8 cellular contexts compared by ENCODE assay signal in genomic region chr13:32381539-32381938, GRCh38. TPM values are rescaled to one million over a fixed set of nuclear protein-coding genes. Genes with fewer than 3 reads are reported as not detected.
A peak's percentile ranks its signal among the peaks of the same experiment; 100 is the strongest.
DNase-seq lines count a peak whose midpoint lies in the region; ATAC-seq and TF ChIP-seq lines count a peak whose summit lies in the region.

No MANE protein-coding gene starts in this region.

- H4K8ac ChIP-seq in neuronal stem cell (ENCODE audit: low read depth, low read length): no peak overlapping the region

- no peak overlapping the region for H3K9ac ChIP-seq in neuronal stem cell (ENCODE audit: low read depth, low read length, poor library complexity)

- no peak overlapping the region for H4K91ac ChIP-seq in neuronal stem cell (ENCODE audit: low read depth, low read length, poor library complexity)

- no peak overlapping the region for H2BK5ac ChIP-seq in neuronal stem cell (ENCODE audit: low read length)

- H3K27ac Mint-ChIP-seq in activated naive CD8-positive, alpha-beta T cell treated with anti-CD3 and anti-CD28 coated beads, Interleukin-2, amount 10 ng/mL, durations not matched to agents 7 days and 5 days: no peak overlapping the region
- H3K27ac Mint-ChIP-seq in activated naive CD8-positive, alpha-beta T cell treated with anti-CD3 and anti-CD28 coated beads, Interleukin-2, amount 50 U/mL, for 24 hours: no peak overlapping the region

- H3K27me3 ChIP-seq in Peyer's patch (no peaks in the 10 kb centered on the region), neuronal stem cell (ENCODE audit: control insufficient read depth in 3 of 3, insufficient read depth in 3 of 3, low read depth in 1 of 3, low read length in 3 of 3) (no peaks in the 10 kb centered on the region)

- H3K14ac ChIP-seq in neuronal stem cell (ENCODE audit: low read length): no peak overlapping the region

- no peak overlapping the region for H2AK5ac ChIP-seq in neuronal stem cell (ENCODE audit: low read depth, low read length)

- H3K4me1 ChIP-seq in Peyer's patch (no peaks in the 10 kb centered on the region), neuronal stem cell (ENCODE audit: control insufficient read depth in 2 of 2, insufficient read depth in 1 of 2, low read depth in 1 of 2, low read length in 2 of 2) (no peaks in the 10 kb centered on the region)

- H2AFZ ChIP-seq in neuronal stem cell (ENCODE audit: low read length): peak overlapping the region; percentile 8

- H3K36me3 ChIP-seq in Peyer's patch: no peaks in the 10 kb centered on the region
- peaks cover 17 to 96% of the 10 kb centered on the region in 2 donors for H3K36me3 ChIP-seq in neuronal stem cell (replicated peaks in 1 of 2; ENCODE audit: control insufficient read depth in 2 of 2, insufficient read depth in 2 of 2, low read length in 2 of 2)

- ATAC-seq in activated naive CD8-positive, alpha-beta T cell treated with anti-CD3 and anti-CD28 coated beads, Interleukin-2, amount 10 ng/mL, durations not matched to agents 7 days and 5 days (ENCODE audit: low read depth): peak; percentile 72
- ATAC-seq in activated naive CD8-positive, alpha-beta T cell treated with anti-CD3 and anti-CD28 coated beads, Interleukin-2, amount 50 U/mL, for 24 hours: no peak
- no peak for ATAC-seq in HG03039 (IDR thresholded peaks at IDR 0.05; ENCODE audit: unreplicated experiment)

- no peak overlapping the region for H3K4me2 ChIP-seq in neuronal stem cell (ENCODE audit: insufficient read depth, low read length, poor library complexity, severe bottlenecking)

- H3K4ac ChIP-seq in neuronal stem cell (ENCODE audit: low read length): no peak overlapping the region

- H3K9me3 ChIP-seq in Peyer's patch (no peaks in the 10 kb centered on the region), neuronal stem cell (replicated peaks in 1 of 2; ENCODE audit: control insufficient read depth in 2 of 2, insufficient read depth in 1 of 2, low read depth in 1 of 2, low read length in 2 of 2) (no peaks in the 10 kb centered on the region)

- WGBS in neuronal stem cell (ENCODE audit: extremely low coverage in 2 of 2, insufficient read length in 2 of 2, insufficient replicate concordance in 1 of 2), 2 donors: no CpG with 5 or more reads among the region's 3 CpGs

- no peak for TF ChIP-seq POLR2A in Peyer's patch (IDR thresholded peaks at IDR 0.05)

- H3K23ac ChIP-seq in neuronal stem cell (ENCODE audit: low read depth, low read length, poor library complexity): no peak overlapping the region

- H2BK15ac ChIP-seq in neuronal stem cell (ENCODE audit: low read length): no peak overlapping the region

- H3K79me1 ChIP-seq in neuronal stem cell (ENCODE audit: low read depth, low read length): no peaks in the 10 kb centered on the region

- H3K27me3 Mint-ChIP-seq in activated naive CD8-positive, alpha-beta T cell treated with anti-CD3 and anti-CD28 coated beads, Interleukin-2, amount 10 ng/mL, durations not matched to agents 7 days and 5 days: no peaks in the 10 kb centered on the region
- H3K27me3 Mint-ChIP-seq in activated naive CD8-positive, alpha-beta T cell treated with anti-CD3 and anti-CD28 coated beads, Interleukin-2, amount 50 U/mL, for 24 hours: no peaks in the 10 kb centered on the region

- H3K27ac ChIP-seq in Peyer's patch (no peak overlapping the region), neuronal stem cell (replicated peaks; ENCODE audit: low read length) (peak overlapping the region; percentile 16)

- no peak overlapping the region for H3K18ac ChIP-seq in neuronal stem cell (ENCODE audit: low read length)

- H3K4me3 ChIP-seq in Peyer's patch (no peak overlapping the region), fibroblast of pulmonary artery (replicated peaks; ENCODE audit: low read depth, low read length) (no peak overlapping the region), neuronal stem cell (ENCODE audit: low read length in 2 of 2) (peak overlapping the region in 1 of 2 donors; percentile 2)

- POLR2A ChIA-PET in activated naive CD8-positive, alpha-beta T cell treated with anti-CD3 and anti-CD28 coated beads, Interleukin-2, amount 10 ng/mL, durations not matched to agents 7 days and 5 days (lab: Charles Lee): interaction anchor here (1.0 kb wide), 1 partner anchor 205 kb away, joined by 3 read pairs; the partner anchor contains the start of gene PDS5B

- no peak for DNase-seq in activated naive CD8-positive, alpha-beta T cell treated with anti-CD3 and anti-CD28 coated beads, Interleukin-2, amount 10 ng/mL, durations not matched to agents 7 days and 5 days
- no peak for DNase-seq in activated naive CD8-positive, alpha-beta T cell treated with anti-CD3 and anti-CD28 coated beads, Interleukin-2, amount 50 U/mL, for 24 hours
- DNase-seq in Peyer's patch (no peak), fibroblast of pulmonary artery (ENCODE audit: low read depth) (peak; percentile 63), neuronal stem cell (ENCODE audit: low spot score) (peak; percentile 15), SHP77 treated with DMSO at 0.1 percent for 48 hours (lab: John Stamatoyannopoulos, UW) (no peak), NCI-H187 treated with DMSO at 0.1 percent for 48 hours (lab: John Stamatoyannopoulos, UW) (no peak)

- no peaks in the 10 kb centered on the region for H3K9me3 Mint-ChIP-seq in activated naive CD8-positive, alpha-beta T cell treated with anti-CD3 and anti-CD28 coated beads, Interleukin-2, amount 10 ng/mL, durations not matched to agents 7 days and 5 days
- H3K9me3 Mint-ChIP-seq in activated naive CD8-positive, alpha-beta T cell treated with anti-CD3 and anti-CD28 coated beads, Interleukin-2, amount 50 U/mL, for 24 hours: no peaks in the 10 kb centered on the region

- TF ChIP-seq CTCF in Peyer's patch (IDR thresholded peaks at IDR 0.05): peak in 4 of 6 experiments; percentile 40 to 56 (median 50)
- TF ChIP-seq CTCF in fibroblast of pulmonary artery (IDR thresholded peaks at IDR 0.05; ENCODE audit: low read length, missing control alignments): peak; percentile 73

- no peak overlapping the region for H2BK120ac ChIP-seq in neuronal stem cell (ENCODE audit: low read depth, low read length)

- H2BK12ac ChIP-seq in neuronal stem cell (ENCODE audit: low read length): no peak overlapping the region

- no peak overlapping the region for H3K4me3 Mint-ChIP-seq in activated naive CD8-positive, alpha-beta T cell treated with anti-CD3 and anti-CD28 coated beads, Interleukin-2, amount 10 ng/mL, durations not matched to agents 7 days and 5 days
- H3K4me3 Mint-ChIP-seq in activated naive CD8-positive, alpha-beta T cell treated with anti-CD3 and anti-CD28 coated beads, Interleukin-2, amount 50 U/mL, for 24 hours: no peak overlapping the region

- peaks cover 2% of the 10 kb centered on the region for H3K4me1 Mint-ChIP-seq in activated naive CD8-positive, alpha-beta T cell treated with anti-CD3 and anti-CD28 coated beads, Interleukin-2, amount 10 ng/mL, durations not matched to agents 7 days and 5 days
- H3K4me1 Mint-ChIP-seq in activated naive CD8-positive, alpha-beta T cell treated with anti-CD3 and anti-CD28 coated beads, Interleukin-2, amount 50 U/mL, for 24 hours: no peaks in the 10 kb centered on the region

- H3K36me3 Mint-ChIP-seq in activated naive CD8-positive, alpha-beta T cell treated with anti-CD3 and anti-CD28 coated beads, Interleukin-2, amount 10 ng/mL, durations not matched to agents 7 days and 5 days: peaks cover 7% of the 10 kb centered on the region
- peaks cover 19% of the 10 kb centered on the region for H3K36me3 Mint-ChIP-seq in activated naive CD8-positive, alpha-beta T cell treated with anti-CD3 and anti-CD28 coated beads, Interleukin-2, amount 50 U/mL, for 24 hours (ENCODE audit: low read depth)

RNA-seq across cellular contexts. Expression of gene N4BP2L1, which starts 46.4 kb away (rescaled TPM):
- 10 to 100 TPM; 48.4 to 53.0 TPM for total RNA-seq in activated naive CD8-positive, alpha-beta T cell treated with anti-CD3 and anti-CD28 coated beads, Interleukin-2, amount 10 ng/mL, durations not matched to agents 7 days and 5 days
- total RNA-seq in Peyer's patch: 10 to 100 TPM; 17.2 to 31.5 (median 21.7) TPM
- 1.9 TPM for polyA plus RNA-seq in neuronal stem cell (2013, experiment 1 of 2)
- 2.0 TPM for polyA plus RNA-seq in neuronal stem cell (2013, experiment 2 of 2)

Comparison
In these comparisons a context has a peak if more than half of its experiments do, and no peak if none do; other contexts are left out.
1. DNase-seq: peak in fibroblast of pulmonary artery (single experiment) and neuronal stem cell (single experiment); none in activated naive CD8-positive, alpha-beta T cell treated with anti-CD3 and anti-CD28 coated beads, Interleukin-2, amount 10 ng/mL, durations not matched to agents 7 days and 5 days (single experiment), activated naive CD8-positive, alpha-beta T cell treated with anti-CD3 and anti-CD28 coated beads, Interleukin-2, amount 50 U/mL, for 24 hours (single experiment), Peyer's patch (0 of 3), SHP77 treated with DMSO at 0.1 percent for 48 hours (single experiment) and NCI-H187 treated with DMSO at 0.1 percent for 48 hours (single experiment).